Comparison of ENCODE assay signal across 8 cellular contexts in the genomic region with DNA sequence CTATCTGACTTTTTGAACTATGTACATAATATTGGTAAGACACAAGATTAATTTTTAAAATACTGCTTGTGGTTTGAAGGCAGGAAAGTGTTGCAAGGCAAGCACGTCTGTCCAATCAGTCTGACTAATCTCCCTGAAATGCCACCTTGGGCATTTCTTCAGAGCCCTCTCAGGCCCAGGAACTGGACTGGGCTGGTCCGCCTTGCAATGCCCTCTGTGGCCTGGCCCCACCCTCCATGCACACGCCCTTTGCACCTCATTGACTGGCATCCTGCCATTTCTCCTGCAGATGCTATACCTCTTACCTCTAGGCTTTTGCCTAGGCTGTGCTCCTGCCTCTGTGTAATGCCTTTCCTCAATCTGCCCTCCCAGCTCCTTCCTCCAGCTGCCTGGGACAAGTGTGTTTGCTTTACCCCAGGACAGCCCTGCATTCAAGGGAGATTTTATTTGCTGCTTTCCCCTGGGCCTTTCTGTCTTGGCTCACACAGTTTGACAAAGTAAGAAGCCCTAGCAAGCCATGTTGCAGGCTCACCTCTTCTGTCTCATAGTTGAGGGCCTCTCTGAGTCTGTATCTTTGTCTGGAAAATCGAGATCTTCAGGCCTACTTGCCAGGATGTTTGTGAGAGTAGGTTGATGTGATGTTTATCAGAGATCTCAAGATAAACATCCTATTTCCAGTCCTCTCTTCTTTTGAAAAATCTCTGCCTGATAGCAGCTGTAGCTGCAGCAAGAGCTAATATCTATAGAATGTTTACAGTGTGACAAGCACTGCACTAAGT.
A peak's percentile ranks its signal among the peaks of the same experiment; 100 is the strongest.
DNase-seq lines count a peak whose midpoint lies in the region; TF ChIP-seq lines count a peak whose summit lies in the region.

No MANE protein-coding gene starts in this region.

- no peaks in the 10 kb centered on the region for H3K36me3 ChIP-seq in tibial artery

- intact Hi-C loops in tibial artery (cut with DNase I; ENCODE audit: low total_unique reads): no loop called here

- peak overlapping the region; percentile 54 to 68 for H3K27ac ChIP-seq in tibial artery

- H3K4me1 ChIP-seq in tibial artery: peaks cover 0 to 11% (median 7%) of the 10 kb centered on the region in 4 donors

- H3K27me3 ChIP-seq in tibial artery: no peaks in the 10 kb centered on the region

- H3K4me3 ChIP-seq in tibial artery: no peak overlapping the region

- TF ChIP-seq CTCF in tibial artery (IDR thresholded peaks at IDR 0.05): no peak

- DNase-seq in SKM-1 treated with dmso at 0.1 percent for 144 hours (lab: John Stamatoyannopoulos, UW; ENCODE audit: unreplicated experiment): peak; percentile 38
- no peak for DNase-seq in SKM-1 (lab: John Stamatoyannopoulos, UW; ENCODE audit: unreplicated experiment)
- DNase-seq in SW480 (ENCODE audit: low spot score): peak; percentile 64
- DNase-seq in hepatic stellate cell (ENCODE audit: low spot score): peak; percentile 40
- peak in 1 of 2 donors; percentile 69 for DNase-seq in tibial artery
- DNase-seq in effector CD4-positive, alpha-beta T cell: no peak
- no peak for DNase-seq in effector CD8-positive, alpha-beta T cell (lab: John Stamatoyannopoulos, UW)
- DNase-seq in superior temporal gyrus (ENCODE audit: extremely low spot score): no peak

- H3K9me3 ChIP-seq in tibial artery: no peaks in the 10 kb centered on the region

Comparison
In these comparisons a context has a peak if more than half of its experiments do, and no peak if none do; other contexts are left out.
1. DNase-seq: peak in SKM-1 treated with dmso at 0.1 percent for 144 hours (single experiment), SW480 (single experiment) and hepatic stellate cell (single experiment); none in SKM-1 (single experiment), effector CD4-positive, alpha-beta T cell (single experiment), effector CD8-positive, alpha-beta T cell (single experiment) and superior temporal gyrus (single experiment).